ENCODE assay signal across 17 cellular contexts in genomic region chr10:77301305-77301730, GRCh38.
DNase-seq lines count a peak whose midpoint lies in the region; ATAC-seq, FAIRE-seq and TF ChIP-seq lines count a peak whose summit lies in the region.
"Had no signal": no experiment of that assay in that cellular context is flagged by ENCODE, and none has a peak within 500 bp of the region (broad histone marks: within the 10 kb centered on the region; RNA-seq: fewer than 3 reads in every experiment).

No MANE protein-coding gene starts in this region.

- POLR2A ChIA-PET in endothelial cell of umbilical vein (lab: Charles Lee), result no interaction called here

- TF ChIP-seq CTCF in endothelial cell of umbilical vein (IDR thresholded peaks at IDR 0.05; ENCODE audit: extremely low read depth in 1 of 2, insufficient read depth in 1 of 2, low read depth in 1 of 2, low read length in 2 of 2), result no peak

- DNase-seq in Daoy (ENCODE audit: low read depth), result peak; percentile 32
- DNase-seq in RCC 7860 (ENCODE audit: low spot score), result peak; percentile 57
- peak; percentile 30 for DNase-seq in endothelial cell of umbilical vein (ENCODE audit: low read depth, low spot score)
- peak; percentile 40 for DNase-seq in renal cortical epithelial cell (ENCODE audit: low read depth)
- no peak for DNase-seq in NCI-H2196 (lab: John Stamatoyannopoulos, UW; ENCODE audit: unreplicated experiment)
- DNase-seq: glutamatergic neuron; NCI-H1694 treated with DMSO at 0.1 percent for 48 hours; NCI-H524; OCI-M1; sigmoid colon; stimulated activated naive B cell treated with anti-CD40 and anti-IgM and Interleukin-4, amounts not matched to agents 10 μg/mL and 1 μg/mL and 100 μg/mL, for 72 hours had no signal

- H3K4me1 ChIP-seq in endothelial cell of umbilical vein (ENCODE audit: control insufficient read depth, extremely low read depth, insufficient read depth, low read length), result no peaks in the 10 kb centered on the region
- H3K4me1 ChIP-seq: vagina had no signal

- BruUV-seq in endothelial cell of umbilical vein (replicated peaks; lab: Mats Ljungman, UMichigan), result no TSS peak

- no peak overlapping the region for H2AFZ ChIP-seq in endothelial cell of umbilical vein (ENCODE audit: low read depth, low read length)

- H3K9me1 ChIP-seq in endothelial cell of umbilical vein (replicated peaks; ENCODE audit: control insufficient read depth, extremely low read depth, insufficient read depth, low read length), result no peaks in the 10 kb centered on the region

- no peak overlapping the region for H3K27ac ChIP-seq in endothelial cell of umbilical vein (ENCODE audit: insufficient read depth, low read depth, low read length)
- H3K27ac ChIP-seq: vagina had no signal

- ATAC-seq in HG03565 (IDR thresholded peaks at IDR 0.05; ENCODE audit: unreplicated experiment) (no peak), GM21786 (IDR thresholded peaks at IDR 0.05; ENCODE audit: unreplicated experiment) (no peak), GM19395 (IDR thresholded peaks at IDR 0.05; ENCODE audit: unreplicated experiment) (no peak)
- ATAC-seq: GM12878; stimulated activated naive B cell treated with anti-CD40 and anti-IgM and Interleukin-4, amounts not matched to agents 10 μg/mL and 1 μg/mL and 100 μg/mL, for 72 hours had no signal

- H3K9ac ChIP-seq in endothelial cell of umbilical vein (replicated peaks; ENCODE audit: extremely low read depth, insufficient read depth, low read length), result no peak overlapping the region

- dilution Hi-C loops in endothelial cell of umbilical vein (cut with MboI; ENCODE audit: extremely low pct_ligation_motif_present, low sequenced_read_pairs), result no loop called here

- intact Hi-C loops in endothelial cell of umbilical vein (cut with micrococcal nuclease), result no loop called here

- no peaks in the 10 kb centered on the region for H4K20me1 ChIP-seq in endothelial cell of umbilical vein (replicated peaks; ENCODE audit: control insufficient read depth, extremely low read depth, insufficient read depth, low read length)

- H3K4me2 ChIP-seq in endothelial cell of umbilical vein (ENCODE audit: insufficient read depth, low read length), result no peak overlapping the region

- no peak overlapping the region for H3K4me3 ChIP-seq in endothelial cell of umbilical vein (replicated peaks in 1 of 3; ENCODE audit: insufficient read depth in 1 of 3, low read depth in 1 of 3, low read length in 3 of 3)
- H3K4me3 ChIP-seq: GM12878, sigmoid colon, vagina had no signal

- no peaks in the 10 kb centered on the region for H3K36me3 ChIP-seq in endothelial cell of umbilical vein (ENCODE audit: control insufficient read depth in 2 of 2, extremely low read depth in 1 of 2, insufficient read depth in 2 of 2, low read length in 2 of 2)
- H3K36me3 ChIP-seq: sigmoid colon, vagina had no signal

- H3K79me2 ChIP-seq in endothelial cell of umbilical vein (ENCODE audit: control insufficient read depth, insufficient read depth, low read length), result no peaks in the 10 kb centered on the region

- no peaks in the 10 kb centered on the region for H3K27me3 ChIP-seq in endothelial cell of umbilical vein (ENCODE audit: control insufficient read depth in 2 of 2, insufficient read depth in 2 of 2, low read length in 2 of 2)
- H3K27me3 ChIP-seq: sigmoid colon, vagina had no signal

- no peak for TF ChIP-seq POLR2A in endothelial cell of umbilical vein (IDR thresholded peaks at IDR 0.05; ENCODE audit: low read depth, low read length)

- CTCF ChIA-PET in endothelial cell of umbilical vein (lab: Charles Lee), result interaction anchor here (0.7 kb wide), 1 partner anchor 23 kb away, joined by 3 read pairs; no protein-coding TSS in a partner anchor

- no peaks in the 10 kb centered on the region for H3K9me3 ChIP-seq in endothelial cell of umbilical vein (replicated peaks; ENCODE audit: control insufficient read depth, insufficient read depth, low read length)
- H3K9me3 ChIP-seq: sigmoid colon, vagina had no signal

- FAIRE-seq in RCC 7860 (lab: Jason Lieb, UNC) (peak; percentile 76), endothelial cell of umbilical vein (lab: Jason Lieb, UNC) (no peak)
- FAIRE-seq: GM12878, keratinocyte had no signal

TF ChIP-seq in endothelial cell of umbilical vein, 7 proteins besides CTCF, POLR2A, EP300 and RAD21:
- TF ChIP-seq POLR2AphosphoS5 (IDR thresholded peaks at IDR 0.05; ENCODE audit: insufficient read depth, low read depth, low read length) (no peak), MAX (IDR thresholded peaks at IDR 0.05; ENCODE audit: insufficient read depth, insufficient read length) (no peak), FOS (IDR thresholded peaks at IDR 0.05; ENCODE audit: borderline replicate concordance, insufficient read depth, low read length) (peak; percentile 42), EZH2 (IDR thresholded peaks at IDR 0.05; ENCODE audit: borderline replicate concordance, low read depth, low read length, severe bottlenecking) (no peak), MYC (IDR thresholded peaks at IDR 0.05; ENCODE audit: low read depth, low read length) (no peak), JUN (IDR thresholded peaks at IDR 0.05; ENCODE audit: borderline replicate concordance, insufficient read depth, insufficient read length, low read depth) (no peak), GATA2 (IDR thresholded peaks at IDR 0.05; ENCODE audit: insufficient read depth, insufficient read length, low read depth, low read length) (no peak)
